ENCODE assay signal across 8 cellular contexts in the genomic region with DNA sequence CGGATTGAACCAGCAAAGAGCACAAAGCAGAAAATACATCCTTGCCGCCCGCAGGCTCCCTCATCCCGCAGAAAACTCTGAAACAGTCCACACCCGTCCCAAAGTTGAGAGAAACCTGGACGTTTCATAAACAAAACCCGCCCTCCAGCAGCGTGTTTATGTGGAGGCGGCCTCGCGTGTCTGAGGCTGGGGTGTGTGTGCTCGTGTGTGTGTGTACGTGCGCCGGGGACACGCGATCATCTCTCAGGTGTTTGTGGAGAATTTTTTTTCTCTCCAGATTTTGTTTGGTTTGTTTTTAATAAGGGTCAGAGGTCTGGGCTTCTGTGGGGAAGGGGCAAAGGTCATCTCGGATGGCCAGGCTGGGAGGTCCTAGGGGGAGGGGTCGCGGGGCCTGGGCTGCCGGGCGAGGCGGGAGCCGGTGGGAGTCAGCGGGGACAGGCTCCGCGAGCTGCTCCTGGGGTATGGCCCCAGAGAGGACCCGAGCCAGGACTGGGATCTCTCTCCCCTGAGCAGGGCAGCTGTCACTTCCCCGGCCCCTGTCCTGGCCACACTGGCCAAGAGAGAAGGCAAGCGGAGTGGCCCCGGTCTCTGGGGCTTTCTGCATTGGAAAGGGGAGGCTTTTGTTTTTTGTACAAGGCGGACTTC.
DNase-seq lines count a peak whose midpoint lies in the region; ATAC-seq and TF ChIP-seq lines count a peak whose summit lies in the region.

No MANE protein-coding gene starts in this region.

- H3K4me3 ChIP-seq in BLaER1 (peak overlapping the region; percentile 66), LNCaP clone FGC (ENCODE audit: low read depth, low read length) (peak overlapping the region; percentile 64), parathyroid adenoma (ENCODE audit: low read depth, low read length) (peak overlapping the region; percentile 75)

- no peaks in the 10 kb centered on the region for H4K20me1 ChIP-seq in BLaER1

- peak overlapping the region; percentile 83 for H2AFZ ChIP-seq in parathyroid adenoma

- H3K9me3 ChIP-seq in BLaER1 = peaks cover 12% of the 10 kb centered on the region
- no peaks in the 10 kb centered on the region for H3K9me3 ChIP-seq in parathyroid adenoma (ENCODE audit: control insufficient read depth, low read length)

- TF ChIP-seq CTCF in LNCaP clone FGC (IDR thresholded peaks at IDR 0.05; ENCODE audit: control insufficient read depth, extremely low read depth, insufficient read depth) (no peak), foreskin keratinocyte (conservative IDR thresholded peaks at IDR 0.05) (no peak), parathyroid adenoma (IDR thresholded peaks at IDR 0.05) (no peak)

- peak overlapping the region; percentile 98 for H3K9ac ChIP-seq in BLaER1
- H3K9ac ChIP-seq in parathyroid adenoma = peak overlapping the region; percentile 91

- no peaks in the 10 kb centered on the region for H3K36me3 ChIP-seq in BLaER1
- no peaks in the 10 kb centered on the region for H3K36me3 ChIP-seq in parathyroid adenoma (ENCODE audit: control insufficient read depth, insufficient read depth, low read length)

- no peaks in the 10 kb centered on the region for H3K79me2 ChIP-seq in parathyroid adenoma

- DNase-seq in LNCaP clone FGC (ENCODE audit: low read depth) = no peak
- peak; percentile 7 for DNase-seq in activated gamma-delta T cell treated with anti-CD3 and anti-CD28 coated beads, Interleukin-2, amount 50 U/mL, for 16 hours (ENCODE audit: low read depth)
- DNase-seq in foreskin keratinocyte = no peak
- DNase-seq in NCI-H1417 treated with DMSO at 0.1 percent for 48 hours (lab: John Stamatoyannopoulos, UW) = no peak
- DNase-seq in GF-D8 (lab: John Stamatoyannopoulos, UW) = no peak

- H3K27ac ChIP-seq in BLaER1 (peak overlapping the region; percentile 100), foreskin keratinocyte (peak overlapping the region; percentile 99), parathyroid adenoma (peak overlapping the region; percentile 98)

- H3K4me2 ChIP-seq in BLaER1 = peak overlapping the region; percentile 100
- H3K4me2 ChIP-seq in parathyroid adenoma (ENCODE audit: low read length) = peak overlapping the region; percentile 99

- no peak for ATAC-seq in foreskin keratinocyte
- ATAC-seq in GM19035 (IDR thresholded peaks at IDR 0.05; ENCODE audit: unreplicated experiment) = no peak

- peaks cover 82% of the 10 kb centered on the region for H3K4me1 ChIP-seq in BLaER1
- H3K4me1 ChIP-seq in foreskin keratinocyte = peaks cover 6% of the 10 kb centered on the region
- H3K4me1 ChIP-seq in parathyroid adenoma = peaks cover 13% of the 10 kb centered on the region

- H3K27me3 ChIP-seq in BLaER1 (no peaks in the 10 kb centered on the region), foreskin keratinocyte (no peaks in the 10 kb centered on the region), parathyroid adenoma (ENCODE audit: control insufficient read depth, insufficient read depth, low read length) (no peaks in the 10 kb centered on the region)
